8 cellular contexts compared by ENCODE assay signal in the genomic region with DNA sequence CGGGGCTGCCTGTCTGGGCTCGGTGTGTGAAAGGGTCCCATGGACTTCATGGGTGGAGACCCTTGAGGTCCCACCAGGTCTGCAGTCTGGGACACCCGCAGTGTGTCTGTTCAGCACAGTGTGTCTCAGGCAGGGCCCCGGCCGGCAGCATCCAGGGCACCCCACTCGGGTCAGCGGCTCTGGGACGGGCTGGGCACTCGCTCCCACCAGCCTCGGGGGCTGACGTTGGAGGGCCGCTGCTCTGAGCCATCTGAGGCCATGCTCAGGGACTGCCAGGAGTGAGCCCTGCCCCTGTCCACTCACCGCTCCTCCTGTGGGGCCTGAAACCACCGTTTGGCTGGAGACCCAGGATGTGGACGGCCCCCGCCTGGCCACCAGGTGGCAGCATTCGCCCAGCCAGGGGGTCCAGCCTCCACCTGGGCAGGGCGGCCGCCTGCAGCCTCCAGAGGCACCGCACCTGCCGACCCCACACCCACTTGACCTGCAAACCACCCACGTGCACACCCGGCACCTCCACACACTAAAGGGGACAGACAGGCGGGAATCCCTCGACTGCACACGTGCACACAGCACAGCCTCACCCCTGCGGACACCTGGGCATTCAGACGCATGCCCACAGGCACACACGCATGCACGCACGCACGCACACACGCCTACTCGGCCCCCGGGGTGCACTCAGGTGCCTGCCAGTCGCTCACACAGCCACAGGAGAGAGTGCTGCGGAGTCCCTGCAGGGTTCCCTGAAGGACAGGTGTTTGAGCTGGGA. TPM values are rescaled to one million over a fixed set of nuclear protein-coding genes. Genes with fewer than 3 reads are reported as not detected.
A peak's percentile ranks its signal among the peaks of the same experiment; 100 is the strongest.
DNase-seq lines count a peak whose midpoint lies in the region; ATAC-seq, FAIRE-seq and TF ChIP-seq lines count a peak whose summit lies in the region.

No MANE protein-coding gene starts in this region.

- H3K4me3 Mint-ChIP-seq in CD4-positive, alpha-beta T cell: no peak overlapping the region
- H3K4me3 Mint-ChIP-seq in activated CD4-positive, alpha-beta T cell treated with anti-CD3 and anti-CD28 coated beads, Interleukin-2, amount 10 ng/mL, durations not matched to agents 24 days and 14 days: no peak overlapping the region

- POLR2A ChIA-PET in CD4-positive, alpha-beta T cell (lab: Charles Lee): no interaction called here

- 23 to 32% methylated on average over 9 to 34 of the region's 37 CpGs for WGBS in lower leg skin, 2 donors

- peak; percentile 94 for TF ChIP-seq CTCF in CD4-positive, alpha-beta T cell (IDR thresholded peaks at IDR 0.05)
- TF ChIP-seq CTCF in choroid plexus epithelial cell (conservative IDR thresholded peaks at IDR 0.05; ENCODE audit: low read depth, low read length) (peak; percentile 92), lower leg skin (IDR thresholded peaks at IDR 0.05) (peak in 2 of 3 donors; percentile 24 to 85)

- H3K9me3 Mint-ChIP-seq in CD4-positive, alpha-beta T cell: no peaks in the 10 kb centered on the region
- H3K9me3 Mint-ChIP-seq in activated CD4-positive, alpha-beta T cell treated with anti-CD3 and anti-CD28 coated beads, Interleukin-2, amount 10 ng/mL, durations not matched to agents 24 days and 14 days: no peaks in the 10 kb centered on the region

- CTCF ChIA-PET in CD4-positive, alpha-beta T cell (lab: Charles Lee): interaction anchor here (1.0 to 1.7 kb wide), 2 partner anchors 9 to 118 kb away, joined by 3 to 4 read pairs; a partner anchor contains a TSS

- H3K27me3 Mint-ChIP-seq in CD4-positive, alpha-beta T cell: no peaks in the 10 kb centered on the region
- no peaks in the 10 kb centered on the region for H3K27me3 Mint-ChIP-seq in activated CD4-positive, alpha-beta T cell treated with anti-CD3 and anti-CD28 coated beads, Interleukin-2, amount 10 ng/mL, durations not matched to agents 24 days and 14 days

- intact Hi-C loops in CD4-positive, alpha-beta T cell (cut with DNase I, micrococcal nuclease): loop anchor here (1.0 to 2.0 kb wide), 4 partner anchors 62 to 724 kb away; no protein-coding TSS in a partner anchor
- intact Hi-C loops in activated CD4-positive, alpha-beta T cell treated with anti-CD3 and anti-CD28 coated beads, Interleukin-2, amount 10 ng/mL, durations not matched to agents 24 days and 14 days (cut with micrococcal nuclease): loop anchor here (1.0 kb wide), 2 partner anchors 84 to 119 kb away; no protein-coding TSS in a partner anchor
- intact Hi-C loops in lower leg skin (cut with DNase I; ENCODE audit: low total_unique reads): loop anchor here (5.0 kb wide), 2 partner anchors 84 to 119 kb away; no protein-coding TSS in a partner anchor

- H3K4me3 ChIP-seq in choroid plexus epithelial cell (ENCODE audit: low read depth, low read length) (no peak overlapping the region), lower leg skin (ENCODE audit: low read depth, poor library complexity, severe bottlenecking) (no peak overlapping the region)

- peak; percentile 88 for ATAC-seq in CD4-positive, alpha-beta T cell (ENCODE audit: poor library complexity)
- no peak for ATAC-seq in GM19328 (IDR thresholded peaks at IDR 0.05; ENCODE audit: unreplicated experiment)

- H3K27me3 ChIP-seq in CD4-positive, alpha-beta T cell (ENCODE audit: control insufficient read depth, insufficient read depth, low read length): no peaks in the 10 kb centered on the region

- no peak overlapping the region for H3K27ac ChIP-seq in CD4-positive, alpha-beta T cell (ENCODE audit: low read depth, low read length)

- no peak overlapping the region for H3K27ac Mint-ChIP-seq in CD4-positive, alpha-beta T cell
- no peak overlapping the region for H3K27ac Mint-ChIP-seq in activated CD4-positive, alpha-beta T cell treated with anti-CD3 and anti-CD28 coated beads, Interleukin-2, amount 10 ng/mL, durations not matched to agents 24 days and 14 days

- no peaks in the 10 kb centered on the region for H3K9me3 ChIP-seq in CD4-positive, alpha-beta T cell (ENCODE audit: control insufficient read depth, low read length)

- no peak for FAIRE-seq in H54 (lab: Jason Lieb, UNC)

- TF ChIP-seq POLR2A in H54 (IDR thresholded peaks at IDR 0.05; ENCODE audit: low read depth, low read length) (no peak), lower leg skin (IDR thresholded peaks at IDR 0.05) (no peak)

- no peaks in the 10 kb centered on the region for H3K36me3 Mint-ChIP-seq in CD4-positive, alpha-beta T cell (ENCODE audit: low read depth)
- no peaks in the 10 kb centered on the region for H3K36me3 Mint-ChIP-seq in activated CD4-positive, alpha-beta T cell treated with anti-CD3 and anti-CD28 coated beads, Interleukin-2, amount 10 ng/mL, durations not matched to agents 24 days and 14 days (ENCODE audit: low read depth)

- peak; percentile 60 to 86 (median 76) for DNase-seq in CD4-positive, alpha-beta T cell
- DNase-seq in H54 (ENCODE audit: insufficient read length, low spot score): peak; percentile 95
- DNase-seq in NCI-H2227 treated with DMSO at 0.1 percent for 48 hours (lab: John Stamatoyannopoulos, UW): peak; percentile 17
- peak; percentile 94 for DNase-seq in activated CD4-positive, alpha-beta T cell treated with anti-CD3 and anti-CD28 coated beads, Interleukin-2, amount 10 ng/mL, durations not matched to agents 24 days and 14 days
- DNase-seq in choroid plexus epithelial cell (ENCODE audit: low read depth): peak; percentile 71
- DNase-seq in lower leg skin (ENCODE audit: low spot score in 2 of 2): peak in 1 of 2 donors; percentile 94
- DNase-seq in stimulated activated CD8-positive, alpha-beta memory T cell treated with anti-CD3 and anti-CD28 coated beads, Interleukin-15, amount 100 ng/mL, for 1 hour (ENCODE audit: low read depth): peak; percentile 58

- no peaks in the 10 kb centered on the region for H3K4me1 Mint-ChIP-seq in CD4-positive, alpha-beta T cell (ENCODE audit: low read depth)
- peaks cover 2% of the 10 kb centered on the region for H3K4me1 Mint-ChIP-seq in activated CD4-positive, alpha-beta T cell treated with anti-CD3 and anti-CD28 coated beads, Interleukin-2, amount 10 ng/mL, durations not matched to agents 24 days and 14 days

RNA-seq across cellular contexts. Expression of a gene that starts 10.1 kb away (rescaled TPM):
- total RNA-seq in CD4-positive, alpha-beta T cell: 10 to 100 TPM; 22.8 to 24.2 TPM
- 17.9 and 19.3 TPM in 2 replicates for total RNA-seq in activated CD4-positive, alpha-beta T cell treated with anti-CD3 and anti-CD28 coated beads, Interleukin-2, amount 10 ng/mL, durations not matched to agents 24 days and 14 days
- 1 to 10 TPM; 2.0 to 4.0 (median 3.1) TPM for total RNA-seq in lower leg skin
